ENCODE assay signal across 9 cellular contexts in the genomic region with DNA sequence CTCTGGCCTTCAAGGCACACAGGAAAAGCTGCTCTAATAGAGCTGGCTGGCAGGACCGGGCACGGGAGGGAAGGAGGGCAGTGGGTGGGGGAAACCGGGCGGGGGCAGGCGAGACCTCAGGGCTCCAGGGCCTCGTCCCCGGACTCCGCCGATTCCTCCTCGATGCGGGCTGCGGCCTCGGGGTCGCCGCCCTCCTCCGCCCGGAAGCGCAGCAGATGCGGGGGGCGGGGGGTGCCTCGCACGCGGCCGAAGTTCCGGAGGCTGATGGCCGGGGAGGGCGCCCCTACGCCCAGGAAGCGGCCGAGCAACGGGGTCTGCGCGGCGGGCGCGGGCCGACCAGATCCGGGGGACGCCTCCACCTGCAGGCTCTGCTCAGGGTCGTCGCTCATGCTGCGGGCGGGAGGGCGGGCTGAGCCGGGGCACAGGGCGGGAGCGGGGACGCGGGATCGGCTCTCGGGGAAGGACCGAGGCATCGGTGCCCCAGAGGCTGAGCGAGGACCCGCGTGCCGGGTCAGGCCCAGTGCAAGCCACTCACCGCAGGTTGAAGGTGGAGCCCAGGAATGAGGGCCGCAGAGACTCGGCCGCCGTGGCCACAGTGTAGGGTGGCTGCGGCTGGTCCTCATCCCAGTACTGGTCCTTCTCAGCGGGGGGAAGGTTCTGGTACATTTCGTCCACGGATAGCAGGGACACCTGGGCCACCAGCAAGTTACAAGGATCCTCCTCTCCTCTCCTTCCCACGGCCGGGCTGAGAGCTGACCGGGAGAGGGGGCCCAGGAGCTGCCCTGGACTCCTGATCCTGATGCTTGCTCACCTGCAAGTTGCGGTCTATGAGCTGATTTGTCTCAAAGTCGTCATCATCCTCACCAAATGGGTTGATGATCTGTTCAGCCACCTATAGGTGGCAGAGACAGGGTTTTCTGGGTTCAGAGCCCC. TPM values are rescaled to one million over a fixed set of nuclear protein-coding genes. Genes with fewer than 3 reads are reported as not detected.
DNase-seq lines count a peak whose midpoint lies in the region; TF ChIP-seq lines count a peak whose summit lies in the region.
"Had no signal": no experiment of that assay in that cellular context is flagged by ENCODE, and none has a peak within 500 bp of the region (broad histone marks: within the 10 kb centered on the region; RNA-seq: fewer than 3 reads in every experiment).

No MANE protein-coding gene starts in this region.

- H3K9ac ChIP-seq in BLaER1, result peak overlapping the region; percentile 78

- peaks cover 15% of the 10 kb centered on the region for H4K20me1 ChIP-seq in BLaER1

- no peak for DNase-seq in HFFc6
- peak; percentile 45 for DNase-seq in astrocyte of the hippocampus (ENCODE audit: low read depth, low spot score)
- peak; percentile 60 for DNase-seq in kidney tubule cell (ENCODE audit: low spot score)
- DNase-seq in suprapubic skin (ENCODE audit: low spot score in 2 of 2), result no peak
- no peak for DNase-seq in NCI-H2081 treated with DMSO at 0.1 percent for 48 hours (lab: John Stamatoyannopoulos, UW)
- DNase-seq in NCI-H2171 (lab: John Stamatoyannopoulos, UW), result no peak
- DNase-seq in NCI-H2171 treated with DMSO at 0.1 percent for 48 hours (lab: John Stamatoyannopoulos, UW), result no peak

- no peaks in the 10 kb centered on the region for H3K27me3 ChIP-seq in BLaER1
- no peaks in the 10 kb centered on the region for H3K27me3 ChIP-seq in suprapubic skin

- peaks cover 26% of the 10 kb centered on the region for H3K36me3 Mint-ChIP-seq in HFFc6 (ENCODE audit: low read depth)

- no peak overlapping the region for H3K27ac Mint-ChIP-seq in HFFc6

- no peak for TF ChIP-seq POLR2A in suprapubic skin (IDR thresholded peaks at IDR 0.05)

- H3K4me3 ChIP-seq in BLaER1 (peak overlapping the region; percentile 64), suprapubic skin (peak overlapping the region; percentile 51)

- no peaks in the 10 kb centered on the region for H3K9me3 Mint-ChIP-seq in HFFc6

- peaks cover 27% of the 10 kb centered on the region for H3K4me1 Mint-ChIP-seq in HFFc6 (ENCODE audit: low read depth)

- H3K9me3 ChIP-seq in BLaER1 (no peaks in the 10 kb centered on the region), suprapubic skin (no peaks in the 10 kb centered on the region)

- peak overlapping the region; percentile 81 for H3K27ac ChIP-seq in BLaER1
- peak overlapping the region; percentile 43 for H3K27ac ChIP-seq in suprapubic skin

- no peak for TF ChIP-seq EP300 in suprapubic skin (IDR thresholded peaks at IDR 0.05)

- 50% methylated on average over 13 of the region's 71 CpGs for WGBS in suprapubic skin

- H3K36me3 ChIP-seq in BLaER1, result peaks cover 31% of the 10 kb centered on the region
- peaks cover 19% of the 10 kb centered on the region for H3K36me3 ChIP-seq in suprapubic skin

- no peaks in the 10 kb centered on the region; the same call in none of the 2 replicates for H3K27me3 Mint-ChIP-seq in HFFc6 (ENCODE audit: insufficient read depth)

- no peak; the same call in none of the 2 replicates for TF ChIP-seq CTCF in HFFc6 (IDR thresholded peaks at IDR 0.05)
- TF ChIP-seq CTCF in suprapubic skin (IDR thresholded peaks at IDR 0.05), result no peak

- peak overlapping the region; percentile 91 for H3K4me2 ChIP-seq in BLaER1

- H3K4me1 ChIP-seq in BLaER1 (peaks cover 49% of the 10 kb centered on the region), suprapubic skin (peaks cover 37% of the 10 kb centered on the region)

- peak overlapping the region; percentile 43; the same call in 1 of the 2 replicates for H3K4me3 Mint-ChIP-seq in HFFc6

RNA-seq across cellular contexts. Expression of a gene that starts 3.6 kb away (rescaled TPM):
- total RNA-seq in HFFc6 (2021; fragmentation: NEBNext Ultra II Directional; extraction: Animal tissue kit (Norgen Biotek cat#: 25700)), result under 1 TPM; 0.09 to 0.23 (median 0.12) TPM
- under 1 TPM in 3 of 4 donors, not detected in 1; 0.30 to 0.72 (median 0.30) TPM for total RNA-seq in suprapubic skin
- total RNA-seq: dermis microvascular lymphatic vessel endothelial cell had no signal

RNA-seq across cellular contexts. Expression of a gene that starts 9.0 kb away (rescaled TPM):
- total RNA-seq in HFFc6 (2021; fragmentation: NEBNext Ultra II Directional; extraction: Animal tissue kit (Norgen Biotek cat#: 25700)), result 1,000 to 10,000 TPM; 1,518 to 1,745 (median 1,633) TPM
- 1,000 to 10,000 TPM; 1,858 to 3,271 (median 2,807) TPM for total RNA-seq in suprapubic skin

RNA-seq across cellular contexts. Expression of a gene that starts 15.8 kb away (rescaled TPM):
- total RNA-seq in HFFc6 (2021; fragmentation: NEBNext Ultra II Directional; extraction: Animal tissue kit (Norgen Biotek cat#: 25700)), result 10 to 100 TPM; 37.1 to 44.6 (median 39.2) TPM
- 100 to 1,000 TPM in 2 of 4 donors, 10 to 100 TPM in 2; 63.7 to 135 (median 91.1) TPM for total RNA-seq in suprapubic skin

RNA-seq across cellular contexts. Expression of a gene that starts 22.8 kb away (rescaled TPM):
- under 1 TPM in 1 of 6 experiments, not detected in 5; 0.46 TPM for total RNA-seq in HFFc6 (2021; fragmentation: NEBNext Ultra II Directional; extraction: Animal tissue kit (Norgen Biotek cat#: 25700))
- total RNA-seq in suprapubic skin, result not detected

RNA-seq across cellular contexts. Expression of a gene that starts 24.0 kb away (rescaled TPM):
- total RNA-seq in HFFc6 (2021; fragmentation: NEBNext Ultra II Directional; extraction: Animal tissue kit (Norgen Biotek cat#: 25700)), result 10 to 100 TPM; 12.2 to 21.4 (median 13.9) TPM
- total RNA-seq in suprapubic skin, result 1 to 10 TPM; 1.2 to 7.3 (median 4.4) TPM

Comparison
In these comparisons a context has a peak if more than half of its experiments do, and no peak if none do; other contexts are left out.
1. DNase-seq: peak in astrocyte of the hippocampus (single experiment) and kidney tubule cell (single experiment); none in HFFc6 (single experiment), suprapubic skin (0 of 2), NCI-H2081 treated with DMSO at 0.1 percent for 48 hours (single experiment), NCI-H2171 (single experiment) and NCI-H2171 treated with DMSO at 0.1 percent for 48 hours (single experiment).